In genomic region chr17:41733348-41734138, GRCh38 we compare ENCODE assay signal across 11 cellular contexts. TPM values are rescaled to one million over a fixed set of nuclear protein-coding genes. Genes with fewer than 3 reads are reported as not detected.
DNase-seq lines count a peak whose midpoint lies in the region; ATAC-seq and TF ChIP-seq lines count a peak whose summit lies in the region.
"Had no signal": no experiment of that assay in that cellular context is flagged by ENCODE, and none has a peak within 500 bp of the region (broad histone marks: within the 10 kb centered on the region; RNA-seq: fewer than 3 reads in every experiment).

No MANE protein-coding gene starts in this region.

- peak overlapping the region in 6 of 8 donors; percentile 26 to 76 (median 48) for H3K4me3 Mint-ChIP-seq in CD4-positive, alpha-beta memory T cell

- in situ Hi-C loops in IMR-90 (cut with MboI; ENCODE audit: low sequenced_read_pairs) = loop anchor here (10.0 kb wide), 1 partner anchor 231 kb away; the partner anchor contains the start of gene CNP
- in situ Hi-C loops in transverse colon (cut with MboI; ENCODE audit: low pct_ligation_motif_present in 1 of 4, low pct_unique_long_range_greater_than_20kb in 1 of 4, low sequenced_read_pairs in 3 of 4) = loop anchor here in 3 of 4 donors (10.0 to 25.0 kb wide), 3 partner anchors 71 to 354 kb away; partner anchors contain the start of gene ZNF385C (in 1 of the 3)

- no peak overlapping the region for H3K23ac ChIP-seq in IMR-90 (ENCODE audit: low read depth, low read length)

- no peaks in the 10 kb centered on the region for H3K79me1 ChIP-seq in IMR-90 (ENCODE audit: low read depth in 1 of 2, low read length in 2 of 2)

- H2BK5ac ChIP-seq in IMR-90 (ENCODE audit: low read depth, low read length, poor library complexity, severe bottlenecking) = no peak overlapping the region

- H4K20me1 ChIP-seq in IMR-90 (ENCODE audit: insufficient read depth, low read length) (no peaks in the 10 kb centered on the region), osteoblast (ENCODE audit: insufficient read depth, low read length) (no peaks in the 10 kb centered on the region)

- H3K56ac ChIP-seq in IMR-90 (ENCODE audit: extremely low read depth, insufficient read depth, low read length) = no peak overlapping the region

- no peak overlapping the region for H4K8ac ChIP-seq in IMR-90 (ENCODE audit: low read depth in 2 of 2, low read length in 2 of 2)

- no peaks in the 10 kb centered on the region for H3K79me2 ChIP-seq in osteoblast (ENCODE audit: insufficient read depth, low read length)

- no peaks in the 10 kb centered on the region for H3K9me3 ChIP-seq in CD4-positive, alpha-beta memory T cell (ENCODE audit: control insufficient read depth in 1 of 2, low read length in 2 of 2)
- H3K9me3 ChIP-seq in IMR-90 (ENCODE audit: control insufficient read depth, insufficient read depth, low read length) (no peaks in the 10 kb centered on the region), osteoblast (ENCODE audit: low read depth, low read length) (no peaks in the 10 kb centered on the region), transverse colon (no peaks in the 10 kb centered on the region)

- dilution Hi-C loops in IMR-90 (cut with HindIII; ENCODE audit: low sequenced_read_pairs, unreplicated experiment) = no loop called here

- no peak for DNase-seq in CD4-positive, alpha-beta memory T cell
- DNase-seq in IMR-90 = no peak
- DNase-seq in epithelial cell of esophagus (ENCODE audit: low read depth) = no peak
- peak; percentile 63 for DNase-seq in osteoblast (ENCODE audit: insufficient read length, low spot score, missing footprints)
- DNase-seq in activated CD4-positive, CD25-positive, alpha-beta regulatory T cell (lab: John Stamatoyannopoulos, UW) = no peak
- no peak for DNase-seq in transverse colon
- DNase-seq in 8988T = no peak
- DNase-seq: activated T-cell treated with anti-CD3 and anti-CD28 coated beads for 4 hours, NCI-H1092 treated with DMSO at 0.1 percent for 48 hours had no signal

- peaks cover 32 to 34% of the 10 kb centered on the region in 2 donors for H3K27me3 Mint-ChIP-seq in CD4-positive, alpha-beta memory T cell

- peaks cover 12% of the 10 kb centered on the region for H3K27me3 ChIP-seq in CD4-positive, alpha-beta memory T cell (ENCODE audit: insufficient read depth, low read length)
- H3K27me3 ChIP-seq in IMR-90 (ENCODE audit: control insufficient read depth, insufficient read depth, low read length) (peaks cover 69% of the 10 kb centered on the region), osteoblast (ENCODE audit: insufficient read depth, low read length) (peaks cover 64% of the 10 kb centered on the region), transverse colon (peaks cover 79% of the 10 kb centered on the region)

- peaks cover 15% of the 10 kb centered on the region for H3K4me1 ChIP-seq in CD4-positive, alpha-beta memory T cell (ENCODE audit: insufficient read depth, low read length)
- no peaks in the 10 kb centered on the region; the same call in 1 of the 2 replicates for H3K4me1 ChIP-seq in IMR-90 (ENCODE audit: control insufficient read depth, insufficient read depth, low read length)
- H3K4me1 ChIP-seq in osteoblast (ENCODE audit: insufficient read depth, low read length) = peaks cover 7% of the 10 kb centered on the region
- peaks cover 10 to 25% (median 17%) of the 10 kb centered on the region in 4 donors for H3K4me1 ChIP-seq in transverse colon

- H3K4me2 ChIP-seq in IMR-90 (ENCODE audit: low read depth, low read length) = peak overlapping the region; percentile 92; the same call in 1 of the 2 replicates
- no peak overlapping the region for H3K4me2 ChIP-seq in osteoblast (ENCODE audit: insufficient read depth, low read length)

- H3K27ac ChIP-seq in CD4-positive, alpha-beta memory T cell (ENCODE audit: low read depth, low read length) = no peak overlapping the region
- H3K27ac ChIP-seq in IMR-90 (ENCODE audit: insufficient read depth, low read length) (no peak overlapping the region), osteoblast (ENCODE audit: low read depth, low read length) (no peak overlapping the region), transverse colon (no peak overlapping the region)

- no peaks in the 10 kb centered on the region for H3K36me3 ChIP-seq in CD4-positive, alpha-beta memory T cell (ENCODE audit: insufficient read depth, low read length)
- H3K36me3 ChIP-seq in IMR-90 (ENCODE audit: control insufficient read depth, insufficient read depth, low read length) = no peaks in the 10 kb centered on the region
- no peaks in the 10 kb centered on the region for H3K36me3 ChIP-seq in osteoblast (ENCODE audit: insufficient read depth, low read length)
- no peaks in the 10 kb centered on the region for H3K36me3 ChIP-seq in transverse colon

- no peak overlapping the region for H3K9ac ChIP-seq in IMR-90 (ENCODE audit: low read depth, low read length)

- H2AK5ac ChIP-seq in IMR-90 (ENCODE audit: low read depth, low read length) = no peak overlapping the region

- H4K91ac ChIP-seq in IMR-90 (ENCODE audit: insufficient read depth, low read depth, low read length) = no peak overlapping the region

- TF ChIP-seq CTCF in IMR-90 (conservative IDR thresholded peaks at IDR 0.05; ENCODE audit: low read depth, low read length) (no peak), epithelial cell of esophagus (IDR thresholded peaks at IDR 0.05; ENCODE audit: insufficient read depth, low read depth, low read length, missing control alignments) (no peak), osteoblast (IDR thresholded peaks at IDR 0.05; ENCODE audit: extremely low read depth, low read depth, low read length) (no peak), transverse colon (IDR thresholded peaks at IDR 0.05) (no peak)

- ATAC-seq in IMR-90 (ENCODE audit: low read depth) (no peak), GM19397 (IDR thresholded peaks at IDR 0.05; ENCODE audit: unreplicated experiment) (no peak)

- no peak overlapping the region for H2AK9ac ChIP-seq in IMR-90 (replicated peaks; ENCODE audit: low read depth, low read length, poor library complexity)

- no peak for TF ChIP-seq EP300 in transverse colon (IDR thresholded peaks at IDR 0.05; ENCODE audit: low read depth)

- H2AFZ ChIP-seq in IMR-90 (replicated peaks; ENCODE audit: low read length, poor library complexity) = peak overlapping the region; percentile 32
- H2AFZ ChIP-seq in osteoblast (ENCODE audit: low read length) = no peak overlapping the region

- H3K4me3 ChIP-seq in CD4-positive, alpha-beta memory T cell (ENCODE audit: low read length in 2 of 2) = no peak overlapping the region
- H3K4me3 ChIP-seq in IMR-90 (ENCODE audit: insufficient read depth, low read depth, low read length) = peak overlapping the region; percentile 35; the same call in 1 of the 2 replicates
- H3K4me3 ChIP-seq in epithelial cell of esophagus (ENCODE audit: low read length) = peak overlapping the region; percentile 56
- H3K4me3 ChIP-seq in osteoblast (ENCODE audit: insufficient read depth, low read length) = no peak overlapping the region
- H3K4me3 ChIP-seq in transverse colon = peak overlapping the region in 2 of 4 donors; percentile 38 to 48

- no peak overlapping the region for H3K14ac ChIP-seq in IMR-90 (replicated peaks; ENCODE audit: low read depth, low read length)

- H3K18ac ChIP-seq in IMR-90 (ENCODE audit: low read depth, low read length) = no peak overlapping the region

- H3K9me3 Mint-ChIP-seq in CD4-positive, alpha-beta memory T cell = no peaks in the 10 kb centered on the region

- intact Hi-C loops in CD4-positive, alpha-beta memory T cell (cut with micrococcal nuclease) = no loop called here
- intact Hi-C loops in IMR-90 (cut with micrococcal nuclease) = no loop called here
- intact Hi-C loops in transverse colon (cut with DNase I; ENCODE audit: low total_unique reads) = loop anchor here (10.0 kb wide), 1 partner anchor 151 kb away; no protein-coding TSS in a partner anchor

- CTCF ChIA-PET in CD4-positive, alpha-beta memory T cell (lab: Charles Lee; ENCODE audit: partially characterized antibody) = no interaction called here
- CTCF ChIA-PET in IMR-90 (lab: Yijun Ruan, JAX) = no interaction called here

- no CpG with 5 or more reads among the region's 40 CpGs for WGBS in IMR-90 (ENCODE audit: extremely low coverage in 2 of 2, insufficient read length in 1 of 2), 2 experiments
- WGBS in transverse colon (ENCODE audit: low coverage in 1 of 2), 2 donors = 12% methylated on average over 36 of the region's 40 CpGs; no CpG with 5 or more reads in 1 of the 2 donors

- no peak overlapping the region for H2BK20ac ChIP-seq in IMR-90 (ENCODE audit: low read depth, low read length)

- BruUV-seq in IMR-90 (replicated peaks; lab: Mats Ljungman, UMichigan) = no TSS peak

- peaks cover 2 to 9% (median 8%) of the 10 kb centered on the region in 4 donors for H3K4me1 Mint-ChIP-seq in CD4-positive, alpha-beta memory T cell

- no peaks in the 10 kb centered on the region for H3K9me1 ChIP-seq in IMR-90 (ENCODE audit: insufficient read depth, low read length)

- no peak for TF ChIP-seq POLR2A in IMR-90 (IDR thresholded peaks at IDR 0.05; ENCODE audit: low read depth, low read length)
- TF ChIP-seq POLR2A in transverse colon (IDR thresholded peaks at IDR 0.05) = no peak

- TF ChIP-seq RAD21 in IMR-90 (IDR thresholded peaks at IDR 0.05; ENCODE audit: low read length) = no peak

- H3K36me3 Mint-ChIP-seq in CD4-positive, alpha-beta memory T cell = no peaks in the 10 kb centered on the region

- no peak overlapping the region for H2BK15ac ChIP-seq in IMR-90 (ENCODE audit: low read depth, low read length)

- no peak overlapping the region for H3K27ac Mint-ChIP-seq in CD4-positive, alpha-beta memory T cell

- POLR2A ChIA-PET in CD4-positive, alpha-beta memory T cell (lab: Charles Lee; ENCODE audit: partially characterized antibody) = interaction anchor here (0.9 kb wide), 1 partner anchor 78 kb away, joined by 3 read pairs; the partner anchor contains the start of gene P3H4
- POLR2A ChIA-PET in IMR-90 (lab: Charles Lee; ENCODE audit: unreplicated experiment) = interaction anchor here (0.6 kb wide), 1 partner anchor 44 kb away, joined by 10 read pairs; no protein-coding TSS in a partner anchor

- H3K4ac ChIP-seq in IMR-90 (ENCODE audit: low read depth, low read length) = no peak overlapping the region

- H4K5ac ChIP-seq in IMR-90 (ENCODE audit: low read depth, low read length) = no peak overlapping the region

- no peak overlapping the region for H2BK120ac ChIP-seq in IMR-90 (ENCODE audit: low read depth, low read length)

RNA-seq across cellular contexts. Expression of gene HAP1, which starts 0.9 kb away (rescaled TPM):
- total RNA-seq in CD4-positive, alpha-beta memory T cell = under 1 TPM; 0.29 to 0.33 TPM
- polyA plus RNA-seq in CD4-positive, alpha-beta memory T cell = not detected
- under 0.01 TPM in 1 of 2 replicates, not detected in the other for total RNA-seq in IMR-90 (2012; rRNA removed)
- 0.09 and 0.11 TPM in 2 replicates for polyA plus RNA-seq in IMR-90 (2012; rRNA removed)
- polyA plus RNA-seq in IMR-90 (2012; cell fraction: cytosol; rRNA removed) = 0.02 and 0.03 TPM in 2 replicates
- 1.1 and 1.3 TPM in 2 replicates for polyA plus RNA-seq in IMR-90 (2012; cell fraction: nucleus; rRNA removed; ENCODE audit: low replicate concordance)
- total RNA-seq in osteoblast = under 0.01 TPM in 1 of 2 replicates, not detected in the other
- under 1 TPM in 2 of 4 donors, not detected in 2; 0.55 to 0.79 TPM for total RNA-seq in transverse colon

RNA-seq across cellular contexts. Expression of gene GAST, which starts 21.4 kb away (rescaled TPM):
- not detected for total RNA-seq in CD4-positive, alpha-beta memory T cell
- polyA plus RNA-seq in CD4-positive, alpha-beta memory T cell = not detected
- total RNA-seq in IMR-90 (2012; rRNA removed) (not detected in 2 replicates), osteoblast (not detected in 2 replicates), transverse colon (not detected)
- polyA plus RNA-seq in IMR-90 (2012; rRNA removed) = not detected in 2 replicates
- not detected in 2 replicates for polyA plus RNA-seq in IMR-90 (2012; cell fraction: cytosol; rRNA removed)
- polyA plus RNA-seq in IMR-90 (2012; cell fraction: nucleus; rRNA removed; ENCODE audit: low replicate concordance) = not detected in 2 replicates
- total RNA-seq: liver had no signal
- polyA plus RNA-seq: liver had no signal

RNA-seq across cellular contexts. Expression of gene EIF1, which starts 44.9 kb away (rescaled TPM):
- 100 to 1,000 TPM; 776 to 839 TPM for total RNA-seq in CD4-positive, alpha-beta memory T cell
- polyA plus RNA-seq in CD4-positive, alpha-beta memory T cell = 1,000 to 10,000 TPM; 1,081 to 1,611 TPM
- total RNA-seq in IMR-90 (2012; rRNA removed) = 89.4 and 102 TPM in 2 replicates
- polyA plus RNA-seq in IMR-90 (2012; rRNA removed) = 381 and 388 TPM in 2 replicates
- 195 and 266 TPM in 2 replicates for polyA plus RNA-seq in IMR-90 (2012; cell fraction: cytosol; rRNA removed)
- 262 and 802 TPM in 2 replicates for polyA plus RNA-seq in IMR-90 (2012; cell fraction: nucleus; rRNA removed; ENCODE audit: low replicate concordance)
- total RNA-seq in osteoblast = 94.5 and 101 TPM in 2 replicates
- 100 to 1,000 TPM in 3 of 4 donors, 10 to 100 TPM in 1; 93.3 to 520 (median 241) TPM for total RNA-seq in transverse colon

RNA-seq across cellular contexts. Expression of gene JUP, which starts 53.0 kb away (rescaled TPM):
- under 1 TPM in 1 of 2 experiments, not detected in 1; 0.15 TPM for total RNA-seq in CD4-positive, alpha-beta memory T cell
- polyA plus RNA-seq in CD4-positive, alpha-beta memory T cell = under 1 TPM in 1 of 2 donors, not detected in 1; 0.69 TPM
- total RNA-seq in IMR-90 (2012; rRNA removed) (12.9 and 14.7 TPM in 2 replicates), osteoblast (18.0 and 24.2 TPM in 2 replicates), transverse colon (100 to 1,000 TPM; 396 to 595 (median 513) TPM)
- polyA plus RNA-seq in IMR-90 (2012; rRNA removed) = 27.3 and 28.4 TPM in 2 replicates
- polyA plus RNA-seq in IMR-90 (2012; cell fraction: cytosol; rRNA removed) = 14.0 and 35.6 TPM in 2 replicates
- 17.9 and 32.0 TPM in 2 replicates for polyA plus RNA-seq in IMR-90 (2012; cell fraction: nucleus; rRNA removed; ENCODE audit: low replicate concordance)

Comparison
In these comparisons a context has a peak if more than half of its experiments do, and no peak if none do; other contexts are left out.
1. H3K4me3 ChIP-seq: peak in IMR-90 (single experiment) and epithelial cell of esophagus (single experiment); none in CD4-positive, alpha-beta memory T cell (0 of 2) and osteoblast (single experiment).